1 cellular context compared by ENCODE assay signal in genomic region chr14:68807987-68808386, GRCh38.
TF ChIP-seq lines count a peak whose summit lies in the region.

No MANE protein-coding gene starts in this region.

TF ChIP-seq in WTC11, 78 proteins besides CTCF, POLR2A, EP300 and RAD21 (continued from another document):
- no peak for TF ChIP-seq HMGXB4 (CRISPR knock-in tag; IDR thresholded peaks at IDR 0.05)
- no peak for TF ChIP-seq ZBTB21 (CRISPR knock-in tag; IDR thresholded peaks at IDR 0.05; ENCODE audit: borderline replicate concordance)
- no peak for TF ChIP-seq NR2C2 (CRISPR knock-in tag; IDR thresholded peaks at IDR 0.05)
- TF ChIP-seq MXD4 (CRISPR knock-in tag; IDR thresholded peaks at IDR 0.05; ENCODE audit: borderline replicate concordance), result no peak
